Comparison of ENCODE assay signal across 8 cellular contexts in genomic region chr13:29845440-29846056, GRCh38. TPM values are rescaled to one million over a fixed set of nuclear protein-coding genes. Genes with fewer than 3 reads are reported as not detected.
DNase-seq lines count a peak whose midpoint lies in the region; ATAC-seq, FAIRE-seq and TF ChIP-seq lines count a peak whose summit lies in the region.

No MANE protein-coding gene starts in this region.

- no peak for TF ChIP-seq RAD21 in HepG2 (CRISPR knock-in tag; IDR thresholded peaks at IDR 0.05)

- H3K36me3 ChIP-seq in HepG2 (replicated peaks in 1 of 2; ENCODE audit: control insufficient read depth in 1 of 2, insufficient read depth in 2 of 2, low read length in 2 of 2) (no peaks in the 10 kb centered on the region), BE2C (no peaks in the 10 kb centered on the region)

- CTCF ChIA-PET in GM10248 (lab: Yijun Ruan, JAX), result interaction anchor here (2.7 kb wide), 1 partner anchor 268 kb away, joined by 7 read pairs; no protein-coding TSS in a partner anchor
- CTCF ChIA-PET in HepG2 (lab: Yijun Ruan, JAX; ENCODE audit: low intra/inter-chr PET ratio, low total read pairs), result interaction anchor here (1.4 to 1.5 kb wide), 2 partner anchors 79 to 267 kb away, joined by 4 to 5 read pairs; no protein-coding TSS in a partner anchor

- no peak overlapping the region for H2AFZ ChIP-seq in HepG2 (ENCODE audit: low read length)

- TF ChIP-seq CTCF in 22Rv1 (IDR thresholded peaks at IDR 0.05), result peak; percentile 61
- TF ChIP-seq CTCF in GM10248 (IDR thresholded peaks at IDR 0.05; ENCODE audit: control extremely low read depth, extremely low read depth, low read depth, missing control alignments), result peak; percentile 26
- 0 out of 2 replicates have a peak, but pooled peaks have one; percentile 8 for TF ChIP-seq CTCF in HepG2 (CRISPR knock-in tag; IDR thresholded peaks at IDR 0.05)
- TF ChIP-seq CTCF in BE2C (IDR thresholded peaks at IDR 0.05; ENCODE audit: low read depth, low read length), result no peak; the same call in 1 of the 2 replicates

- H3K9ac ChIP-seq in HepG2 (ENCODE audit: insufficient read depth, low read depth, low read length), result no peak overlapping the region

- DNase-seq in GM10248 (ENCODE audit: extremely low spot score), result no peak
- peak; percentile 22 for DNase-seq in astrocyte of the hippocampus (ENCODE audit: low read depth, low spot score)
- no peak for DNase-seq in HepG2 (ENCODE audit: low spot score)
- DNase-seq in BE2C, result no peak

- H3K27ac ChIP-seq in 22Rv1, result no peak overlapping the region
- no peak overlapping the region for H3K27ac ChIP-seq in HepG2 (ENCODE audit: extremely low read length, insufficient read depth, low read length)

- no peaks in the 10 kb centered on the region; a peak in 1 of 5 replicates for H3K27me3 ChIP-seq in HepG2 (ENCODE audit: control insufficient read depth in 1 of 2, insufficient read depth in 2 of 2, low read length in 2 of 2)
- H3K27me3 ChIP-seq in BE2C, result no peaks in the 10 kb centered on the region

- TF ChIP-seq EP300 in HepG2 (IDR thresholded peaks at IDR 0.05; ENCODE audit: low read depth in 2 of 2, low read length in 2 of 2) (no peak), HepG2 (CRISPR knock-in tag; IDR thresholded peaks at IDR 0.05; ENCODE audit: borderline replicate concordance) (no peak)

- ATAC-seq in HepG2 (no peak), HG03520 (IDR thresholded peaks at IDR 0.05; ENCODE audit: unreplicated experiment) (no peak), GM18517 (IDR thresholded peaks at IDR 0.05; ENCODE audit: unreplicated experiment) (no peak), HG03439 (IDR thresholded peaks at IDR 0.05; ENCODE audit: unreplicated experiment) (no peak)

- POLR2A ChIA-PET in GM10248 (lab: Yijun Ruan, JAX) (no interaction called here), HepG2 (lab: Yijun Ruan, JAX) (no interaction called here)

- peak overlapping the region; percentile 79 for H3K4me2 ChIP-seq in HepG2 (ENCODE audit: low read depth, low read length)

- H3K4me1 ChIP-seq in HepG2 (ENCODE audit: insufficient read depth, low read length) (peaks cover 41% of the 10 kb centered on the region), BE2C (peaks cover 3% of the 10 kb centered on the region; the same call in 1 of the 2 replicates)

- H4K20me1 ChIP-seq in HepG2 (ENCODE audit: insufficient read depth, low read length), result peaks cover 29% of the 10 kb centered on the region

- TF ChIP-seq POLR2A in HepG2 (IDR thresholded peaks at IDR 0.05; ENCODE audit: insufficient read depth in 1 of 2, low read depth in 2 of 2, low read length in 2 of 2), result no peak

- intact Hi-C loops in HepG2 (cut with micrococcal nuclease; ENCODE audit: unreplicated experiment), result loop anchor here (5.0 kb wide), 1 partner anchor 33 kb away; no protein-coding TSS in a partner anchor

- H3K4me3 ChIP-seq in HepG2 (replicated peaks in 1 of 3; ENCODE audit: insufficient read depth in 1 of 3, low read depth in 2 of 3, low read length in 3 of 3) (0 out of 6 replicates have a peak overlapping the region, but pooled peaks of 1 of the 3 experiments have one; percentile 2), BE2C (ENCODE audit: low read depth, low read length) (no peak overlapping the region)

- H3K79me2 ChIP-seq in HepG2 (ENCODE audit: insufficient read depth, low read length), result peaks cover 82% of the 10 kb centered on the region

- H3K9me3 ChIP-seq in HepG2 (ENCODE audit: low read length) (no peaks in the 10 kb centered on the region), BE2C (no peaks in the 10 kb centered on the region)

- 85% methylated on average over 2 of the region's 2 CpGs for WGBS in HepG2 (ENCODE audit: low lambda C conversion rate)

- FAIRE-seq in HepG2 (lab: Jason Lieb, UNC), result no peak

- no TSS peak for BruUV-seq in HepG2 (replicated peaks; lab: Mats Ljungman, UMichigan)

- in situ Hi-C loops in HepG2 (cut with HindIII; ENCODE audit: extremely low pct_ligation_motif_present, low pct_unique_long_range_greater_than_20kb), result loop anchor here (10.0 kb wide), 1 partner anchor 251 kb away; the partner anchor contains the start of gene SLC7A1

TF ChIP-seq in HepG2, 621 proteins besides CTCF, POLR2A, EP300 and RAD21:
- TF ChIP-seq SMC3 (IDR thresholded peaks at IDR 0.05; ENCODE audit: low read length) (0 out of 2 replicates have a peak, but pooled peaks have one; percentile 15), ZNF619 (CRISPR knock-in tag; IDR thresholded peaks at IDR 0.05) (no peak), STAG1 (CRISPR knock-in tag; IDR thresholded peaks at IDR 0.05) (0 out of 2 replicates have a peak, but pooled peaks have one; percentile 9), HDAC2 (CRISPR knock-in tag; IDR thresholded peaks at IDR 0.05) (no peak)

RNA-seq across cellular contexts. Expression of gene UBL3, which starts 4.9 kb away (rescaled TPM):
- total RNA-seq in HepG2 (2016; rRNA removed; fragmentation: Illumina TruSeq; extraction: Trizol), result 7.4 and 10.9 TPM in 2 replicates
- 1.3 and 1.5 TPM in 2 replicates for total RNA-seq in HepG2 (2016; cell fraction: cytosol; rRNA removed; fragmentation: Illumina TruSeq; extraction: Trizol; ENCODE audit: low read depth)
- 7.4 and 10.0 TPM in 2 replicates for total RNA-seq in HepG2 (2016; cell fraction: insoluble cytoplasmic fraction; rRNA removed; fragmentation: Illumina TruSeq; extraction: Trizol)
- 8.0 and 8.5 TPM in 2 replicates for total RNA-seq in HepG2 (2016; cell fraction: membrane; rRNA removed; fragmentation: Illumina TruSeq; extraction: Trizol)
- total RNA-seq in HepG2 (2016; cell fraction: nucleus; rRNA removed; fragmentation: Illumina TruSeq; extraction: Trizol), result 7.2 and 8.1 TPM in 2 replicates
- polyA plus RNA-seq in HepG2 (2011; rRNA removed), result 8.7 and 9.6 TPM in 2 replicates
- 5.1 and 7.8 TPM in 2 replicates for polyA plus RNA-seq in HepG2 (2011; cell fraction: cytosol; rRNA removed)
- 2.5 and 3.5 TPM in 2 replicates for polyA plus RNA-seq in HepG2 (2011; cell fraction: nucleus; rRNA removed)
- 16.3 and 17.6 TPM in 2 replicates for polyA plus RNA-seq in HepG2 (2012)
- 1.6 and 2.0 TPM in 2 replicates for polyA plus RNA-seq in HepG2 (2016; cell fraction: cytosol; fragmentation: Illumina TruSeq; extraction: Trizol; ENCODE audit: low read depth)
- polyA plus RNA-seq in HepG2 (2016; cell fraction: insoluble cytoplasmic fraction; fragmentation: Illumina TruSeq; extraction: Trizol; ENCODE audit: low read depth), result 16.2 and 17.1 TPM in 2 replicates
- polyA plus RNA-seq in HepG2 (2016; cell fraction: membrane; fragmentation: Illumina TruSeq; extraction: Trizol; ENCODE audit: low read depth), result 9.0 and 9.5 TPM in 2 replicates
- 8.6 and 9.3 TPM in 2 replicates for polyA plus RNA-seq in HepG2 (2016; cell fraction: nucleus; fragmentation: Illumina TruSeq; extraction: Trizol; ENCODE audit: insufficient read depth, low read depth)
- 7.4 and 11.5 TPM in 2 replicates for polyA minus RNA-seq in HepG2 (2011; rRNA and poly(A)+ RNA removed; ENCODE audit: low replicate concordance)
- 9.4 and 10.7 TPM in 2 replicates for polyA minus RNA-seq in HepG2 (2011; cell fraction: cytosol; rRNA and poly(A)+ RNA removed)
- polyA minus RNA-seq in HepG2 (2011; cell fraction: nucleus; rRNA and poly(A)+ RNA removed), result 15.2 and 16.8 TPM in 2 replicates
- polyA plus RNA-seq in BE2C (2012; ENCODE audit: insufficient read depth, insufficient read length, low read depth), result 6.5 TPM
